In genomic region chr16:52366997-52367396, GRCh38 we compare ENCODE assay signal across 27 cellular contexts.
"Had no signal": no experiment of that assay in that cellular context is flagged by ENCODE, and none has a peak within 500 bp of the region (broad histone marks: within the 10 kb centered on the region; RNA-seq: fewer than 3 reads in every experiment).

No MANE protein-coding gene starts in this region.

- H3K27me3 ChIP-seq: esophagus muscularis mucosa, foreskin keratinocyte, gastroesophageal sphincter, heart left ventricle, hepatocyte, ovary, spleen, tibial nerve, upper lobe of left lung had no signal

- H3K9me3 ChIP-seq: esophagus muscularis mucosa, gastroesophageal sphincter, heart left ventricle, left ventricle myocardium inferior, lower lobe of right lung, ovary, psoas muscle, thoracic aorta, upper lobe of left lung had no signal

- H3K4me3 ChIP-seq: esophagus muscularis mucosa, gastroesophageal sphincter, heart left ventricle, hepatocyte, left ventricle myocardium inferior, lower lobe of right lung, ovary, psoas muscle, skin epidermis, spleen, thoracic aorta, tibial nerve, upper lobe of left lung had no signal

- H3K36me3 ChIP-seq: esophagus muscularis mucosa, gastroesophageal sphincter, heart left ventricle, left ventricle myocardium inferior, lower lobe of right lung, ovary, spleen, thoracic aorta, tibial nerve, upper lobe of left lung had no signal

- ATAC-seq: foreskin keratinocyte; gastroesophageal sphincter; heart left ventricle; naive thymus-derived CD8-positive, alpha-beta T cell; psoas muscle; right cardiac atrium; stimulated activated memory B cell treated with anti-CD40 and anti-IgM and Interleukin-4, amounts not matched to agents 10 μg/mL and 1 μg/mL and 100 μg/mL, for 72 hours; stimulated activated naive CD8-positive, alpha-beta T cell treated with anti-CD3 and anti-CD28 coated beads, Interleukin-15, Interleukin-2, amounts not matched to agents 100 U/mL and 50 U/mL, for 24 hours had no signal

- DNase-seq: effector CD8-positive, alpha-beta T cell; endodermal cell; foreskin keratinocyte; heart left ventricle; kidney; left ventricle myocardium inferior; lower lobe of right lung; naive thymus-derived CD8-positive, alpha-beta T cell; nephron progenitor cell; occipital lobe; ovary; posterior cingulate gyrus; psoas muscle; right cardiac atrium; spleen; stimulated activated CD4-positive, alpha-beta T cell treated with anti-CD3 and anti-CD28 coated beads, Interleukin-4, amount 100 ng/mL, for 4 hours; stimulated activated naive CD8-positive, alpha-beta T cell treated with anti-CD3 and anti-CD28 coated beads, Interleukin-15, Interleukin-2, amounts not matched to agents 100 U/mL and 50 U/mL, for 24 hours; substantia nigra; upper lobe of left lung had no signal

- H3K27ac ChIP-seq: epithelial cell of prostate, esophagus muscularis mucosa, foreskin keratinocyte, gastroesophageal sphincter, heart left ventricle, hepatocyte, left ventricle myocardium inferior, lower lobe of right lung, ovary, psoas muscle, skin epidermis, spleen, thoracic aorta, tibial nerve, upper lobe of left lung had no signal

- H3K4me1 ChIP-seq: esophagus muscularis mucosa, foreskin keratinocyte, gastroesophageal sphincter, heart left ventricle, left ventricle myocardium inferior, lower lobe of right lung, psoas muscle, spleen, tibial nerve, upper lobe of left lung had no signal
